7 cellular contexts compared by ENCODE assay signal in the genomic region with DNA sequence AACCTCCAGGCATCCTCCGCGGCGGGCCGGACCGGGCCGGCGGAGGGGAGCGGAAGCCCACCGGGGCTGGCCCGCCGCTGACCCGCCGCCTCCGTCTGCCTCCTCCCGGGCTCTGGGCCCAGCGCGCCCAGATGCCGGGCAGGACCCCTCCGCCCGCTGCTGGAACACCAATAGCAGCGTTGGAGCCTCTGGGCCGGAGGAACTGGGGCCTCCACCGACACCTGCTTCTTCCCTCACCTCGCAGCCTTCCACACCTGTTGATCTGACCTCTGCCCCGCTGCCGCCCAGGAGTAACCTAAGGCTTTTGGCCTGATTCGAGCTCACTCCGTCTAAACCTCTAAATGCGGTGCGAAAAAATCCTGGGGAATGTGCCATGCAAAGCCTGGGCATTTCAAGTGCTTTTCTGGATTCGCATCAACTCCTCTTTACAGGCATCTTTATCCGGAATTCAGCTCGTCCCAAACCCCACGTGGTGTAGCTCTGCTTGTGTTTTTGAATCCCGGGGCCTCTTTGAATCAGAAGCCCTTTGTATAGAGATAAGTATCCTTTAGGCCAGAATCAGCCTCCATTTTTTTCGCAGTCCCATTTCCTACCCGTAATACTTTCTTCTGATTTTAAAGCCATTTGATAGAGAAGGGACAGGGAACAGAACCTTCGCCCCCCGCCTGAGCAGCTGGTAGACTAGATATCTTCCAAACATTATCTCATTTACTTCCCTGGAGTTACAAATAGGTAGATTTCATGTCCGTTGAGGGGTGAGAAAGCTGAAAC. TPM values are rescaled to one million over a fixed set of nuclear protein-coding genes. Genes with fewer than 3 reads are reported as not detected.
DNase-seq lines count a peak whose midpoint lies in the region; ATAC-seq and TF ChIP-seq lines count a peak whose summit lies in the region.

No MANE protein-coding gene starts in this region.

- POLR2A ChIA-PET in WTC11 (lab: Charles Lee), result interaction anchor here (0.9 to 2.1 kb wide), 7 partner anchors 9 to 306 kb away, joined by 3 to 8 read pairs (median 3); a partner anchor contains a TSS

- H3K36me3 Mint-ChIP-seq in WTC11 (peaks cover 7% of the 10 kb centered on the region; the same call in 1 of the 2 replicates), osteocyte (ENCODE audit: unreplicated experiment) (peaks cover 2% of the 10 kb centered on the region)

- peak overlapping the region; percentile 66 for H3K4me3 ChIP-seq in fibroblast of the aortic adventitia (ENCODE audit: low read depth, low read length)

- TF ChIP-seq POLR2A in erythroblast (IDR thresholded peaks at IDR 0.05; ENCODE audit: low read length), result no peak

- ATAC-seq in GM18517 (IDR thresholded peaks at IDR 0.05; ENCODE audit: unreplicated experiment), result peak; percentile 47
- ATAC-seq in HG03135 (IDR thresholded peaks at IDR 0.05; ENCODE audit: unreplicated experiment), result peak; percentile 16
- peak; percentile 38 for ATAC-seq in WTC11
- no peak for ATAC-seq in HG03469 (IDR thresholded peaks at IDR 0.05; ENCODE audit: unreplicated experiment)

- H3K27ac Mint-ChIP-seq in WTC11 (peak overlapping the region; percentile 100), osteocyte (ENCODE audit: unreplicated experiment) (peak overlapping the region; percentile 99)

- DNase-seq in WTC11 (ENCODE audit: low spot score) (no peak), fibroblast of the aortic adventitia (ENCODE audit: low read depth) (peak; percentile 65), osteocyte (ENCODE audit: extremely low spot score, unreplicated experiment) (no peak), erythroblast (lab: John Stamatoyannopoulos, UW) (no peak)

- CTCF ChIA-PET in WTC11 (lab: Charles Lee), result interaction anchor here (1.0 to 1.9 kb wide), 4 partner anchors 18 to 116 kb away, joined by 3 to 11 read pairs (median 4); no protein-coding TSS in a partner anchor

- H3K4me3 Mint-ChIP-seq in WTC11 (peak overlapping the region; percentile 92), osteocyte (ENCODE audit: unreplicated experiment) (peak overlapping the region; percentile 92)

- TF ChIP-seq CTCF in WTC11 (IDR thresholded peaks at IDR 0.05) (no peak), fibroblast of the aortic adventitia (IDR thresholded peaks at IDR 0.05; ENCODE audit: insufficient read depth, low read length) (no peak), osteocyte (IDR thresholded peaks at IDR 0.05) (no peak)

- H3K27me3 Mint-ChIP-seq in WTC11 (ENCODE audit: low read depth) (no peaks in the 10 kb centered on the region), osteocyte (ENCODE audit: unreplicated experiment) (no peaks in the 10 kb centered on the region)

- H3K9me3 Mint-ChIP-seq in WTC11 (no peaks in the 10 kb centered on the region), osteocyte (ENCODE audit: unreplicated experiment) (no peaks in the 10 kb centered on the region)

- peaks cover 64% of the 10 kb centered on the region for H3K4me1 Mint-ChIP-seq in WTC11
- peaks cover 57% of the 10 kb centered on the region for H3K4me1 Mint-ChIP-seq in osteocyte (ENCODE audit: unreplicated experiment)

TF ChIP-seq in WTC11, 78 proteins besides CTCF, POLR2A, EP300 and RAD21:
- TF ChIP-seq NFYB (CRISPR knock-in tag; conservative IDR thresholded peaks at IDR 0.05; ENCODE audit: low read depth) (no peak), KAT7 (CRISPR knock-in tag; IDR thresholded peaks at IDR 0.05; ENCODE audit: borderline replicate concordance) (no peak), TEAD1 (CRISPR knock-in tag; IDR thresholded peaks at IDR 0.05) (no peak), SOX15 (CRISPR knock-in tag; IDR thresholded peaks at IDR 0.05) (no peak), EMX1 (CRISPR knock-in tag; IDR thresholded peaks at IDR 0.05) (0 out of 2 replicates have a peak, but pooled peaks have one; percentile 14), ATF1 (CRISPR knock-in tag; IDR thresholded peaks at IDR 0.05) (no peak), FOXP1 (CRISPR knock-in tag; IDR thresholded peaks at IDR 0.05; ENCODE audit: borderline replicate concordance) (no peak), SP1 (CRISPR knock-in tag; conservative IDR thresholded peaks at IDR 0.05) (peak; percentile 27), ZNF416 (CRISPR knock-in tag; IDR thresholded peaks at IDR 0.05) (0 out of 2 replicates have a peak, but pooled peaks have one; percentile 56)
- TF ChIP-seq, protein P1, sequence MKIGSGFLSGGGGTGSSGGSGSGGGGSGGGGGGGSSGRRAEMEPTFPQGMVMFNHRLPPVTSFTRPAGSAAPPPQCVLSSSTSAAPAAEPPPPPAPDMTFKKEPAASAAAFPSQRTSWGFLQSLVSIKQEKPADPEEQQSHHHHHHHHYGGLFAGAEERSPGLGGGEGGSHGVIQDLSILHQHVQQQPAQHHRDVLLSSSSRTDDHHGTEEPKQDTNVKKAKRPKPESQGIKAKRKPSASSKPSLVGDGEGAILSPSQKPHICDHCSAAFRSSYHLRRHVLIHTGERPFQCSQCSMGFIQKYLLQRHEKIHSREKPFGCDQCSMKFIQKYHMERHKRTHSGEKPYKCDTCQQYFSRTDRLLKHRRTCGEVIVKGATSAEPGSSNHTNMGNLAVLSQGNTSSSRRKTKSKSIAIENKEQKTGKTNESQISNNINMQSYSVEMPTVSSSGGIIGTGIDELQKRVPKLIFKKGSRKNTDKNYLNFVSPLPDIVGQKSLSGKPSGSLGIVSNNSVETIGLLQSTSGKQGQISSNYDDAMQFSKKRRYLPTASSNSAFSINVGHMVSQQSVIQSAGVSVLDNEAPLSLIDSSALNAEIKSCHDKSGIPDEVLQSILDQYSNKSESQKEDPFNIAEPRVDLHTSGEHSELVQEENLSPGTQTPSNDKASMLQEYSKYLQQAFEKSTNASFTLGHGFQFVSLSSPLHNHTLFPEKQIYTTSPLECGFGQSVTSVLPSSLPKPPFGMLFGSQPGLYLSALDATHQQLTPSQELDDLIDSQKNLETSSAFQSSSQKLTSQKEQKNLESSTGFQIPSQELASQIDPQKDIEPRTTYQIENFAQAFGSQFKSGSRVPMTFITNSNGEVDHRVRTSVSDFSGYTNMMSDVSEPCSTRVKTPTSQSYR (CRISPR knock-in tag; IDR thresholded peaks at IDR 0.05), result no peak
- TF ChIP-seq, protein P2, sequence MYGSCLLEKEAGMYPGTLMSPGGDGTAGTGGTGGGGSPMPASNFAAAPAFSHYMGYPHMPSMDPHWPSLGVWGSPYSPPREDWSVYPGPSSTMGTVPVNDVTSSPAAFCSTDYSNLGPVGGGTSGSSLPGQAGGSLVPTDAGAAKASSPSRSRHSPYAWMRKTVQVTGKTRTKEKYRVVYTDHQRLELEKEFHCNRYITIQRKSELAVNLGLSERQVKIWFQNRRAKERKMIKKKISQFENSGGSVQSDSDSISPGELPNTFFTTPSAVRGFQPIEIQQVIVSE (CRISPR knock-in tag; IDR thresholded peaks at IDR 0.05; ENCODE audit: borderline replicate concordance), result no peak
- TF ChIP-seq, protein P3, sequence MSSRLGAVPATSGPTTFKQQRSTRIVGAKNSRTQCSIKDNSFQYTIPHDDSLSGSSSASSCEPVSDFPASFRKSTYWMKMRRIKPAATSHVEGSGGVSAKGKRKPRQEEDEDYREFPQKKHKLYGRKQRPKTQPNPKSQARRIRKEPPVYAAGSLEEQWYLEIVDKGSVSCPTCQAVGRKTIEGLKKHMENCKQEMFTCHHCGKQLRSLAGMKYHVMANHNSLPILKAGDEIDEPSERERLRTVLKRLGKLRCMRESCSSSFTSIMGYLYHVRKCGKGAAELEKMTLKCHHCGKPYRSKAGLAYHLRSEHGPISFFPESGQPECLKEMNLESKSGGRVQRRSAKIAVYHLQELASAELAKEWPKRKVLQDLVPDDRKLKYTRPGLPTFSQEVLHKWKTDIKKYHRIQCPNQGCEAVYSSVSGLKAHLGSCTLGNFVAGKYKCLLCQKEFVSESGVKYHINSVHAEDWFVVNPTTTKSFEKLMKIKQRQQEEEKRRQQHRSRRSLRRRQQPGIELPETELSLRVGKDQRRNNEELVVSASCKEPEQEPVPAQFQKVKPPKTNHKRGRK (CRISPR knock-in tag; IDR thresholded peaks at IDR 0.05; ENCODE audit: borderline replicate concordance), result no peak
- TF ChIP-seq, protein P4, sequence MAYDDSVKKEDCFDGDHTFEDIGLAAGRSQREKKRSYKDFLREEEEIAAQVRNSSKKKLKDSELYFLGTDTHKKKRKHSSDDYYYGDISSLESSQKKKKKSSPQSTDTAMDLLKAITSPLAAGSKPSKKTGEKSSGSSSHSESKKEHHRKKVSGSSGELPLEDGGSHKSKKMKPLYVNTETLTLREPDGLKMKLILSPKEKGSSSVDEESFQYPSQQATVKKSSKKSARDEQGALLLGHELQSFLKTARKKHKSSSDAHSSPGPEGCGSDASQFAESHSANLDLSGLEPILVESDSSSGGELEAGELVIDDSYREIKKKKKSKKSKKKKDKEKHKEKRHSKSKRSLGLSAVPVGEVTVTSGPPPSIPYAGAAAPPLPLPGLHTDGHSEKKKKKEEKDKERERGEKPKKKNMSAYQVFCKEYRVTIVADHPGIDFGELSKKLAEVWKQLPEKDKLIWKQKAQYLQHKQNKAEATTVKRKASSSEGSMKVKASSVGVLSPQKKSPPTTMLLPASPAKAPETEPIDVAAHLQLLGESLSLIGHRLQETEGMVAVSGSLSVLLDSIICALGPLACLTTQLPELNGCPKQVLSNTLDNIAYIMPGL (CRISPR knock-in tag; IDR thresholded peaks at IDR 0.05), result 0 out of 2 replicates have a peak, but pooled peaks have one; percentile 30
- TF ChIP-seq, protein P5, sequence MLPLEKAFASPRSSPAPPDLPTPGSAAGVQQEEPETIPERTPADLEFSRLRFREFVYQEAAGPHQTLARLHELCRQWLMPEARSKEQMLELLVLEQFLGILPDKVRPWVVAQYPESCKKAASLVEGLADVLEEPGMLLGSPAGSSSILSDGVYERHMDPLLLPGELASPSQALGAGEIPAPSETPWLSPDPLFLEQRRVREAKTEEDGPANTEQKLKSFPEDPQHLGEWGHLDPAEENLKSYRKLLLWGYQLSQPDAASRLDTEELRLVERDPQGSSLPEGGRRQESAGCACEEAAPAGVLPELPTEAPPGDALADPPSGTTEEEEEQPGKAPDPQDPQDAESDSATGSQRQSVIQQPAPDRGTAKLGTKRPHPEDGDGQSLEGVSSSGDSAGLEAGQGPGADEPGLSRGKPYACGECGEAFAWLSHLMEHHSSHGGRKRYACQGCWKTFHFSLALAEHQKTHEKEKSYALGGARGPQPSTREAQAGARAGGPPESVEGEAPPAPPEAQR (CRISPR knock-in tag; IDR thresholded peaks at IDR 0.05), result no peak
TF ChIP-seq in WTC11: peak in this region for 4.

RNA-seq across cellular contexts. Expression of a gene that starts 0.7 kb away (rescaled TPM):
- total RNA-seq in WTC11 (2021), result 183 to 187 TPM (median 185 TPM) in 3 replicates
- 211 and 318 TPM in 2 replicates for total RNA-seq in fibroblast of the aortic adventitia (ENCODE audit: low replicate concordance)
- 223 and 238 TPM in 2 replicates for total RNA-seq in osteocyte
